Comparison of ENCODE assay signal across 29 cellular contexts in the genomic region with DNA sequence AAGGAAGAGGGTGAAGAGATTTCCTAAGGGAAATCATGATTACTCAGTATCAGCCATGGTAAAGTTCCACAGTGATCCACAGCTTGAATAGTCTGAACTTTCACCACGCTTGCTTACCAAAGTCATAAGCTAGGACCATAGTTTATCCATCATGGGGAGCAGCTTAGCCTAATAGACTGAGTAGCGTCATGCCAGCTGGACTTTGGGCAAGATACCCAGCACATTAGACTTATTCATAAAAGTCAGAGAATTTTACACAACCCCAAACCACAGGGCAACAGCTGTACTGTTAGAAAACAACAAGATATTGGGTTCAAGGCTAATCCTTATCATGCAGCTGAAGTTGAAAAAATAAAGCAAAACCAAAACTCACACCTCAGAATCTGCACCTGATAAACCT.
"Had no signal": no experiment of that assay in that cellular context is flagged by ENCODE, and none has a peak within 500 bp of the region (broad histone marks: within the 10 kb centered on the region; RNA-seq: fewer than 3 reads in every experiment).

No MANE protein-coding gene starts in this region.

- ATAC-seq: activated CD4-positive, CD25-positive, alpha-beta regulatory T cell treated with anti-CD3 and anti-CD28 coated beads, Interleukin-2, amount 50 U/mL, for 24 hours; activated CD8-positive, alpha-beta T cell treated with anti-CD3 and anti-CD28 coated beads for 36 hours; activated T-cell treated with anti-CD3 and anti-CD28 coated beads, Interleukin-2, amount 50 U/mL, for 4 hours; activated T-helper 17 cell treated with anti-CD3 and anti-CD28 coated beads, Interleukin-2, amount 50 U/mL, for 72 hours; body of pancreas; gastroesophageal sphincter; T-helper 17 cell had no signal

- H3K4me1 ChIP-seq: body of pancreas, colonic mucosa, esophagus squamous epithelium, gastroesophageal sphincter had no signal

- FAIRE-seq: endometrium, endothelial cell of umbilical vein had no signal

- H3K4me3 ChIP-seq: body of pancreas, colonic mucosa, esophagus squamous epithelium, gastroesophageal sphincter had no signal

- DNase-seq: activated B cell treated with CpG ODN at 0.5 μM for 24 hours; activated CD4-positive, alpha-beta T cell treated with anti-CD3 and anti-CD28 coated beads for 48 hours; activated CD4-positive, alpha-beta T cell treated with anti-CD3 and anti-CD28 coated beads, Interleukin-2, amount 50 U/mL, for 1 hour; activated CD4-positive, alpha-beta T cell treated with anti-CD3 and anti-CD28 coated beads, Interleukin-2, amount 50 U/mL, for 48 hours; activated CD8-positive, alpha-beta memory T cell treated with anti-CD3 and anti-CD28 coated beads for 24 hours; activated CD8-positive, alpha-beta T cell treated with anti-CD3 and anti-CD28 coated beads for 36 hours; activated effector memory CD4-positive, alpha-beta T cell treated with Interleukin-2 at 50 U/mL for 16 hours; activated gamma-delta T cell treated with Interleukin-2 at 50 U/mL for 16 hours; activated naive CD4-positive, alpha-beta T cell treated with anti-CD3 and anti-CD28 coated beads, Interleukin-2, amount 50 U/mL, for 16 hours; activated naive CD4-positive, alpha-beta T cell treated with Interleukin-2 at 50 U/mL for 16 hours; activated T-cell treated with anti-CD3 and anti-CD28 coated beads, Interleukin-2, amount 50 U/mL, for 4 hours; amygdala; aorta; body of pancreas; caudate nucleus; colonic mucosa; effector CD8-positive, alpha-beta T cell; esophagus squamous epithelium; foreskin melanocyte; T-helper 1 cell; T-helper 17 cell; T1000; WERI-Rb-1 had no signal

- H3K27ac ChIP-seq: body of pancreas, colonic mucosa, epithelial cell of prostate, esophagus squamous epithelium, gastroesophageal sphincter, WERI-Rb-1 had no signal

- H3K9me3 ChIP-seq: body of pancreas, colonic mucosa, esophagus squamous epithelium, gastroesophageal sphincter had no signal

- H3K27me3 ChIP-seq: body of pancreas, colonic mucosa, esophagus squamous epithelium, gastroesophageal sphincter had no signal

- H3K36me3 ChIP-seq: colonic mucosa, esophagus squamous epithelium, gastroesophageal sphincter, WERI-Rb-1 had no signal
